ENCODE assay signal across 9 cellular contexts in genomic region chr3:196499807-196500524, GRCh38. TPM values are rescaled to one million over a fixed set of nuclear protein-coding genes. Genes with fewer than 3 reads are reported as not detected.
DNase-seq lines count a peak whose midpoint lies in the region; FAIRE-seq and TF ChIP-seq lines count a peak whose summit lies in the region.
"Had no signal": no experiment of that assay in that cellular context is flagged by ENCODE, and none has a peak within 500 bp of the region (broad histone marks: within the 10 kb centered on the region; RNA-seq: fewer than 3 reads in every experiment).

No MANE protein-coding gene starts in this region.

- no peak for TF ChIP-seq CTCF in keratinocyte (optimal IDR thresholded peaks at IDR 0.05 in 1 of 3, IDR thresholded peaks at IDR 0.05 in 1 of 3, conservative IDR thresholded peaks at IDR 0.05 in 1 of 3; ENCODE audit: extremely low read depth in 1 of 3, insufficient read depth in 2 of 3, low read length in 3 of 3)

- H4K20me1 ChIP-seq in keratinocyte (ENCODE audit: control insufficient read depth, extremely low read depth, insufficient read depth, low read length): no peaks in the 10 kb centered on the region

- H2AFZ ChIP-seq in keratinocyte (ENCODE audit: control insufficient read depth, low read length): peak overlapping the region; percentile 59

- peaks cover 37% of the 10 kb centered on the region for H3K4me1 Mint-ChIP-seq in activated T-helper 2 cell treated with anti-CD3 and anti-CD28 coated beads, Interferon-gamma antibody, Interleukin-2, Interleukin-4, amounts not matched to agents 10 μg/mL and 5 μg/mL and 100 μg/mL, durations not matched to agents 14 hours and 24 hours and 36 hours (ENCODE audit: low read depth)

- peaks cover 75% of the 10 kb centered on the region for H3K36me3 Mint-ChIP-seq in activated T-helper 2 cell treated with anti-CD3 and anti-CD28 coated beads, Interferon-gamma antibody, Interleukin-2, Interleukin-4, amounts not matched to agents 10 μg/mL and 5 μg/mL and 100 μg/mL, durations not matched to agents 14 hours and 24 hours and 36 hours (ENCODE audit: low read depth)

- no peaks in the 10 kb centered on the region for H3K9me3 Mint-ChIP-seq in activated T-helper 2 cell treated with anti-CD3 and anti-CD28 coated beads, Interferon-gamma antibody, Interleukin-2, Interleukin-4, amounts not matched to agents 10 μg/mL and 5 μg/mL and 100 μg/mL, durations not matched to agents 14 hours and 24 hours and 36 hours

- H3K4me1 ChIP-seq in keratinocyte (ENCODE audit: control insufficient read depth, extremely low read depth, insufficient read depth, low read length) (peaks cover 17% of the 10 kb centered on the region), subcutaneous abdominal adipose tissue (ENCODE audit: control insufficient read depth in 5 of 5, insufficient read depth in 5 of 5, low read length in 5 of 5) (peaks cover 3 to 41% (median 37%) of the 10 kb centered on the region in 5 donors)

- DNase-seq in activated CD4-positive, alpha-beta T cell treated with anti-CD3 and anti-CD28 coated beads for 48 hours: peak; percentile 47
- no peak for DNase-seq in activated CD4-positive, alpha-beta T cell treated with anti-CD3 and anti-CD28 coated beads, Interleukin-2, amount 50 U/mL, for 4 hours
- DNase-seq in activated T-helper 2 cell treated with anti-CD3 and anti-CD28 coated beads, Interferon-gamma antibody, Interleukin-2, Interleukin-4, amounts not matched to agents 10 μg/mL and 5 μg/mL and 100 μg/mL, durations not matched to agents 14 hours and 24 hours and 36 hours (ENCODE audit: low spot score): no peak
- DNase-seq in keratinocyte (ENCODE audit: low read depth, low spot score) (no peak), cerebellum (ENCODE audit: low spot score) (no peak), COR-L47 (lab: John Stamatoyannopoulos, UW) (no peak), hypothalamus (lab: John Stamatoyannopoulos, UW) (no peak)

- H3K4me2 ChIP-seq in keratinocyte (ENCODE audit: control insufficient read depth, extremely low read depth, insufficient read depth, low read depth, low read length): peak overlapping the region; percentile 88

- H3K27me3 Mint-ChIP-seq in activated T-helper 2 cell treated with anti-CD3 and anti-CD28 coated beads, Interferon-gamma antibody, Interleukin-2, Interleukin-4, amounts not matched to agents 10 μg/mL and 5 μg/mL and 100 μg/mL, durations not matched to agents 14 hours and 24 hours and 36 hours (ENCODE audit: low read depth): no peaks in the 10 kb centered on the region

- peak overlapping the region; percentile 63 to 66 (median 64) for H3K4me3 ChIP-seq in keratinocyte (ENCODE audit: control insufficient read depth in 2 of 3, extremely low read depth in 1 of 3, insufficient read depth in 2 of 3, low read depth in 1 of 3, low read length in 3 of 3)
- H3K4me3 ChIP-seq in subcutaneous abdominal adipose tissue (ENCODE audit: low read depth in 1 of 5, low read length in 5 of 5): peak overlapping the region; percentile 61 to 93 (median 69)

- H3K27me3 ChIP-seq in keratinocyte (ENCODE audit: control insufficient read depth, extremely low read depth, insufficient read depth, low read length) (no peaks in the 10 kb centered on the region), subcutaneous abdominal adipose tissue (ENCODE audit: control insufficient read depth in 5 of 5, insufficient read depth in 4 of 5, low read length in 5 of 5) (no peaks in the 10 kb centered on the region)

- H3K9ac ChIP-seq in keratinocyte (ENCODE audit: control insufficient read depth, extremely low read depth, insufficient read depth, low read length) (peak overlapping the region; percentile 91), subcutaneous abdominal adipose tissue (ENCODE audit: low read length in 5 of 5) (peak overlapping the region in 2 of 5 donors; percentile 11 to 12)

- dilution Hi-C loops in keratinocyte (cut with MboI; ENCODE audit: extremely low pct_ligation_motif_present, low sequenced_read_pairs): loop anchor here (25.0 kb wide), 1 partner anchor 238 kb away; no protein-coding TSS in a partner anchor

- no peak for FAIRE-seq in keratinocyte (lab: Jason Lieb, UNC)

- no peaks in the 10 kb centered on the region for H3K9me1 ChIP-seq in keratinocyte (ENCODE audit: control insufficient read depth, extremely low read depth, insufficient read depth, low read length)

- H3K4me3 Mint-ChIP-seq in activated T-helper 2 cell treated with anti-CD3 and anti-CD28 coated beads, Interferon-gamma antibody, Interleukin-2, Interleukin-4, amounts not matched to agents 10 μg/mL and 5 μg/mL and 100 μg/mL, durations not matched to agents 14 hours and 24 hours and 36 hours (ENCODE audit: low read depth): peak overlapping the region; percentile 99

- H3K36me3 ChIP-seq in keratinocyte (ENCODE audit: control insufficient read depth in 2 of 2, extremely low read depth in 1 of 2, insufficient read depth in 2 of 2, low read length in 2 of 2) (peaks cover 0 to 3% of the 10 kb centered on the region in 2 experiments), subcutaneous abdominal adipose tissue (ENCODE audit: control insufficient read depth in 5 of 5, insufficient read depth in 5 of 5, low read length in 5 of 5) (peaks cover 0 to 2% (median 0%) of the 10 kb centered on the region in 5 donors)

- peak overlapping the region; percentile 100 for H3K27ac Mint-ChIP-seq in activated T-helper 2 cell treated with anti-CD3 and anti-CD28 coated beads, Interferon-gamma antibody, Interleukin-2, Interleukin-4, amounts not matched to agents 10 μg/mL and 5 μg/mL and 100 μg/mL, durations not matched to agents 14 hours and 24 hours and 36 hours

- H3K27ac ChIP-seq in keratinocyte (ENCODE audit: control insufficient read depth, insufficient read depth, low read length) (peak overlapping the region; percentile 84), subcutaneous abdominal adipose tissue (ENCODE audit: low read depth, low read length) (peak overlapping the region; percentile 7)

- intact Hi-C loops in activated T-helper 2 cell treated with anti-CD3 and anti-CD28 coated beads, Interferon-gamma antibody, Interleukin-2, Interleukin-4, amounts not matched to agents 10 μg/mL and 5 μg/mL and 100 μg/mL, durations not matched to agents 14 hours and 24 hours and 36 hours (cut with micrococcal nuclease): loop anchor here (2.0 to 5.0 kb wide), 2 partner anchors 67 to 183 kb away; partner anchors contain the start of genes DYNLT2B and UBXN7

- H3K79me2 ChIP-seq in keratinocyte (ENCODE audit: control insufficient read depth, insufficient read depth, low read length): peaks cover 75% of the 10 kb centered on the region

- no peaks in the 10 kb centered on the region for H3K9me3 ChIP-seq in keratinocyte (ENCODE audit: control insufficient read depth, low read depth, low read length)
- H3K9me3 ChIP-seq in subcutaneous abdominal adipose tissue (ENCODE audit: control insufficient read depth in 5 of 5, low read length in 5 of 5): no peaks in the 10 kb centered on the region

RNA-seq across cellular contexts. Expression of gene RNF168, which starts 3.6 kb away (rescaled TPM):
- 36.3 and 37.2 TPM in 2 replicates for total RNA-seq in activated T-helper 2 cell treated with anti-CD3 and anti-CD28 coated beads, Interferon-gamma antibody, Interleukin-2, Interleukin-4, amounts not matched to agents 10 μg/mL and 5 μg/mL and 100 μg/mL, durations not matched to agents 14 hours and 24 hours and 36 hours
- 3.4 to 7.2 TPM (median 4.2 TPM) in 3 replicates for polyA plus RNA-seq in keratinocyte
- polyA plus RNA-seq in keratinocyte (2011; ENCODE audit: low read depth): 6.4 TPM
- polyA plus RNA-seq in keratinocyte (2011; cell fraction: cytosol; rRNA removed): 4.4 and 4.6 TPM in 2 replicates
- 7.1 and 7.2 TPM in 2 replicates for polyA plus RNA-seq in keratinocyte (2011; cell fraction: nucleus; rRNA removed)
- polyA plus RNA-seq in keratinocyte (2012; ENCODE audit: low replicate concordance): 6.8 and 11.0 TPM in 2 replicates
- polyA minus RNA-seq in keratinocyte: 12.8 to 18.7 TPM (median 15.8 TPM) in 3 replicates
- polyA minus RNA-seq in keratinocyte (2011; cell fraction: cytosol; rRNA and poly(A)+ RNA removed): 8.8 TPM
- polyA minus RNA-seq in keratinocyte (2011; cell fraction: nucleus; rRNA and poly(A)+ RNA removed): 7.3 and 13.1 TPM in 2 replicates
- total RNA-seq in cerebellum: 14.2 TPM

RNA-seq across cellular contexts. Expression of gene SMCO1, which starts 15.2 kb away (rescaled TPM):
- not detected in 2 replicates for total RNA-seq in activated T-helper 2 cell treated with anti-CD3 and anti-CD28 coated beads, Interferon-gamma antibody, Interleukin-2, Interleukin-4, amounts not matched to agents 10 μg/mL and 5 μg/mL and 100 μg/mL, durations not matched to agents 14 hours and 24 hours and 36 hours
- not detected in 3 replicates for polyA plus RNA-seq in keratinocyte
- polyA plus RNA-seq in keratinocyte (2011; ENCODE audit: low read depth): not detected
- not detected in 2 replicates for polyA plus RNA-seq in keratinocyte (2011; cell fraction: cytosol; rRNA removed)
- not detected in 2 replicates for polyA plus RNA-seq in keratinocyte (2011; cell fraction: nucleus; rRNA removed)
- not detected in 2 replicates for polyA plus RNA-seq in keratinocyte (2012; ENCODE audit: low replicate concordance)
- polyA minus RNA-seq in keratinocyte: not detected in 3 replicates
- polyA minus RNA-seq in keratinocyte (2011; cell fraction: cytosol; rRNA and poly(A)+ RNA removed): not detected
- not detected in 2 replicates for polyA minus RNA-seq in keratinocyte (2011; cell fraction: nucleus; rRNA and poly(A)+ RNA removed)
- not detected for total RNA-seq in cerebellum
- total RNA-seq: pulmonary artery endothelial cell had no signal
